ENCODE assay signal across 8 cellular contexts in the genomic region with DNA sequence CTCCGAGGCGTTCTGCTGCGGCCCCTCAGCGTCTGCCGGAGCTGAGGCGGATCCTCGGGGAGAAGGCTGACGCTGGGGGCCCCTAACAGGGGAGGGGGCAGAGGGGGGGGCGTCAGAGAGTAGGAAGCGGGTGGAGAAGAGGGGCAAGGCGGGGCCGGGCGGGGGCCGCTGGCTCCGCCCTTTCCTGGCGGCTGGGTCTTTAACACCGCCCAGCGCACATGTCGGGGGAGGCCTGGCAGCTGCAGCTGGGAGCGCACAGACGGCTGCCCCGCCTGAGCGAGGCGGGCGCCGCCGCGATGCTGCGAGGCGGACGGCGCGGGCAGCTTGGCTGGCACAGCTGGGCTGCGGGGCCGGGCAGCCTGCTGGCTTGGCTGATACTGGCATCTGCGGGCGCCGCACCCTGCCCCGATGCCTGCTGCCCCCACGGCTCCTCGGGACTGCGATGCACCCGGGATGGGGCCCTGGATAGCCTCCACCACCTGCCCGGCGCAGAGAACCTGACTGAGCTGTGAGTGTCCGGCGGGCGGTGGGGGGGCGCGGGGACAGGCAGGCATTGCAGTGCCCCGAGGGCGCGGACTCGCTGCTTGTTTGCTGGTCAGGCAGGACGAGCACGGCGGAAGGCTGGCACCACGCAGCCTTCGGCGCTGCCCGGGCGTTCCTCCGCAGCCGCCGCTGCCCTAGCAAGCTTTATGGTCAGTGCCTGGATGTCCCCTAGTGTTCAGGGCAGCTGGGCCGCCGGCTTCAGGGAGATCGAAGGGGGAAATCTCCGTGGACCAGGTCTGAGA. TPM values are rescaled to one million over a fixed set of nuclear protein-coding genes. Genes with fewer than 3 reads are reported as not detected.
DNase-seq lines count a peak whose midpoint lies in the region; FAIRE-seq and TF ChIP-seq lines count a peak whose summit lies in the region.

Gene NTRK1, plus strand, starts transcription at position 227 of the 785 bp plus-strand sequence. Its CDS starts 70 bp downstream, at position 297.

- peaks cover 74 to 91% (median 81%) of the 10 kb centered on the region in 3 donors for H3K27me3 Mint-ChIP-seq in CD14-positive monocyte (ENCODE audit: low read depth in 3 of 3)

- H3K9me3 ChIP-seq in adipocyte (ENCODE audit: control insufficient read depth, low read length) (no peaks in the 10 kb centered on the region), iPS-15b (ENCODE audit: control insufficient read depth, insufficient read depth, low read length) (no peaks in the 10 kb centered on the region)

- peaks cover 0 to 6% (median 0%) of the 10 kb centered on the region in 7 donors for H3K9me3 Mint-ChIP-seq in CD14-positive monocyte

- H3K27ac Mint-ChIP-seq in CD14-positive monocyte: no peak within 1 kb of the TSS

- intact Hi-C loops in CD14-positive monocyte (cut with micrococcal nuclease): no loop called here

- H3K4me3 Mint-ChIP-seq in CD14-positive monocyte: peak within 1 kb of the TSS in 1 of 2 donors; percentile 79

- peaks cover 0 to 5% of the 10 kb centered on the region in 2 donors for H3K36me3 Mint-ChIP-seq in CD14-positive monocyte

- peaks cover 15% of the 10 kb centered on the region for H3K4me1 Mint-ChIP-seq in CD14-positive monocyte

- H3K27me3 ChIP-seq in adipocyte (replicated peaks; ENCODE audit: control insufficient read depth, insufficient read depth, low read length) (peaks cover 69% of the 10 kb centered on the region), iPS-15b (ENCODE audit: control insufficient read depth, insufficient read depth, low read length) (peaks cover 98% of the 10 kb centered on the region)

- H3K4me1 ChIP-seq in adipocyte (ENCODE audit: control insufficient read depth, insufficient read depth, low read length) (peaks cover 14% of the 10 kb centered on the region), iPS-15b (ENCODE audit: control insufficient read depth, insufficient read depth, low read length) (peaks cover 4% of the 10 kb centered on the region)

- H3K9ac ChIP-seq in adipocyte (ENCODE audit: low read length) (no peak within 1 kb of the TSS), iPS-15b (ENCODE audit: low read depth, low read length) (no peak within 1 kb of the TSS)

- in situ Hi-C loops in KBM-7 (cut with MboI; ENCODE audit: low pct_unique_long_range_greater_than_20kb, low sequenced_read_pairs): no loop called here

- FAIRE-seq in D721Med (lab: Jason Lieb, UNC): no peak

- TF ChIP-seq CTCF in D721Med (IDR thresholded peaks at IDR 0.05; ENCODE audit: insufficient read depth, missing control alignments): no peak
- TF ChIP-seq CTCF in CD14-positive monocyte (IDR thresholded peaks at IDR 0.05): no peak

- DNase-seq in D721Med (ENCODE audit: insufficient read length, low spot score) (peak; percentile 96), KBM-7 (peak; percentile 65), T-helper 1 cell (peak; percentile 31 to 55 (median 38)), adipocyte (ENCODE audit: low read depth) (peak; percentile 71), CD14-positive monocyte (ENCODE audit: low spot score) (no peak), HuH-7 (ENCODE audit: low spot score) (no peak)
- DNase-seq in stimulated activated CD4-positive, alpha-beta T cell treated with anti-CD3 and anti-CD28 coated beads, Interleukin-12 subunit alpha, Interleukin-12 subunit beta, amount 100 ng/mL, for 4 hours: peak; percentile 53

- H3K4me3 ChIP-seq in adipocyte (ENCODE audit: low read length): peak within 1 kb of the TSS; percentile 71
- H3K4me3 ChIP-seq in iPS-15b (ENCODE audit: low read depth, low read length): peak within 1 kb of the TSS; percentile 64

- H3K36me3 ChIP-seq in adipocyte (ENCODE audit: control insufficient read depth, insufficient read depth, low read length, severe bottlenecking) (no peaks in the 10 kb centered on the region), iPS-15b (ENCODE audit: control insufficient read depth, insufficient read depth, low read length) (no peaks in the 10 kb centered on the region)

RNA-seq across cellular contexts. Expression of gene NTRK1, which starts in this region (rescaled TPM):
- not detected for polyA plus RNA-seq in CD14-positive monocyte

Comparison
In these comparisons a context has a peak if more than half of its experiments do, and no peak if none do; other contexts are left out.
1. DNase-seq: peak in D721Med (single experiment), KBM-7 (single experiment), T-helper 1 cell (5 of 5), adipocyte (single experiment) and stimulated activated CD4-positive, alpha-beta T cell treated with anti-CD3 and anti-CD28 coated beads, Interleukin-12 subunit alpha, Interleukin-12 subunit beta, amount 100 ng/mL, for 4 hours (single experiment); none in CD14-positive monocyte (single experiment) and HuH-7 (single experiment).